8 cellular contexts compared by ENCODE assay signal in genomic region chr6:33126101-33126714, GRCh38. TPM values are rescaled to one million over a fixed set of nuclear protein-coding genes. Genes with fewer than 3 reads are reported as not detected.
DNase-seq lines count a peak whose midpoint lies in the region; ATAC-seq and TF ChIP-seq lines count a peak whose summit lies in the region.

No MANE protein-coding gene starts in this region.

- ATAC-seq in psoas muscle (no peak), HG02588 (IDR thresholded peaks at IDR 0.05; ENCODE audit: unreplicated experiment) (no peak), HG02938 (IDR thresholded peaks at IDR 0.05; ENCODE audit: unreplicated experiment) (no peak)

- DNase-seq in activated T-helper 1 cell treated with Interleukin-2 at 50 U/mL for 16 hours (ENCODE audit: low read depth) (peak; percentile 13), RKO (ENCODE audit: low spot score) (peak; percentile 41), glomerular endothelial cell (ENCODE audit: extremely low read depth, low read depth, low spot score) (peak; percentile 18), psoas muscle (peak; percentile 64 to 76)
- no peak for DNase-seq in activated T-helper 1 cell treated with anti-CD3 and anti-CD28 coated beads, Interleukin-12 subunit alpha, Interleukin-12 subunit beta, Interleukin-2, Interleukin-4 antibody, amounts not matched to agents 30 ng/mL and 10 ng/mL and 1 ng/mL, durations not matched to agents 14 hours and 24 hours and 36 hours (ENCODE audit: low spot score)
- peak; percentile 26 to 33 for DNase-seq in activated T-helper 1 cell treated with anti-CD3 and anti-CD28 coated beads, Interleukin-2, amount 50 U/mL, for 16 hours (ENCODE audit: low read depth in 1 of 2, low spot score in 1 of 2)

- H3K36me3 ChIP-seq in psoas muscle (ENCODE audit: insufficient read depth in 1 of 2, low read depth in 1 of 2), result no peaks in the 10 kb centered on the region

- peaks cover 10% of the 10 kb centered on the region for H3K27me3 Mint-ChIP-seq in activated T-helper 1 cell treated with anti-CD3 and anti-CD28 coated beads, Interleukin-12 subunit alpha, Interleukin-12 subunit beta, Interleukin-2, Interleukin-4 antibody, amounts not matched to agents 30 ng/mL and 10 ng/mL and 1 ng/mL, durations not matched to agents 14 hours and 24 hours and 36 hours (ENCODE audit: insufficient read depth)

- H3K27me3 ChIP-seq in psoas muscle (ENCODE audit: insufficient read depth in 3 of 3, low read length in 2 of 3), result no peaks in the 10 kb centered on the region

- intact Hi-C loops in activated T-helper 1 cell treated with anti-CD3 and anti-CD28 coated beads, Interleukin-12 subunit alpha, Interleukin-12 subunit beta, Interleukin-2, Interleukin-4 antibody, amounts not matched to agents 30 ng/mL and 10 ng/mL and 1 ng/mL, durations not matched to agents 14 hours and 24 hours and 36 hours (cut with micrococcal nuclease), result no loop called here
- intact Hi-C loops in psoas muscle (cut with DNase I), result no loop called here

- no peak overlapping the region for H3K4me3 Mint-ChIP-seq in activated T-helper 1 cell treated with anti-CD3 and anti-CD28 coated beads, Interleukin-12 subunit alpha, Interleukin-12 subunit beta, Interleukin-2, Interleukin-4 antibody, amounts not matched to agents 30 ng/mL and 10 ng/mL and 1 ng/mL, durations not matched to agents 14 hours and 24 hours and 36 hours

- no peak overlapping the region for H3K27ac Mint-ChIP-seq in activated T-helper 1 cell treated with anti-CD3 and anti-CD28 coated beads, Interleukin-12 subunit alpha, Interleukin-12 subunit beta, Interleukin-2, Interleukin-4 antibody, amounts not matched to agents 30 ng/mL and 10 ng/mL and 1 ng/mL, durations not matched to agents 14 hours and 24 hours and 36 hours

- no peak overlapping the region for H3K4me3 ChIP-seq in psoas muscle

- WGBS in psoas muscle, 3 donors, result 32 to 59% (median 45%) methylated on average over 5 of the region's 5 CpGs

- H3K9me3 ChIP-seq in psoas muscle, result no peaks in the 10 kb centered on the region

- H3K36me3 Mint-ChIP-seq in activated T-helper 1 cell treated with anti-CD3 and anti-CD28 coated beads, Interleukin-12 subunit alpha, Interleukin-12 subunit beta, Interleukin-2, Interleukin-4 antibody, amounts not matched to agents 30 ng/mL and 10 ng/mL and 1 ng/mL, durations not matched to agents 14 hours and 24 hours and 36 hours (ENCODE audit: low read depth), result peaks cover 2% of the 10 kb centered on the region

- H3K4me1 Mint-ChIP-seq in activated T-helper 1 cell treated with anti-CD3 and anti-CD28 coated beads, Interleukin-12 subunit alpha, Interleukin-12 subunit beta, Interleukin-2, Interleukin-4 antibody, amounts not matched to agents 30 ng/mL and 10 ng/mL and 1 ng/mL, durations not matched to agents 14 hours and 24 hours and 36 hours (ENCODE audit: low read depth), result peaks cover 37% of the 10 kb centered on the region

- no peak overlapping the region for H3K27ac ChIP-seq in psoas muscle

- peaks cover 8% of the 10 kb centered on the region for H3K9me3 Mint-ChIP-seq in activated T-helper 1 cell treated with anti-CD3 and anti-CD28 coated beads, Interleukin-12 subunit alpha, Interleukin-12 subunit beta, Interleukin-2, Interleukin-4 antibody, amounts not matched to agents 30 ng/mL and 10 ng/mL and 1 ng/mL, durations not matched to agents 14 hours and 24 hours and 36 hours

- no peaks in the 10 kb centered on the region for H3K4me1 ChIP-seq in psoas muscle

- TF ChIP-seq CTCF in psoas muscle (IDR thresholded peaks at IDR 0.05), result peak; percentile 50

RNA-seq across cellular contexts. Expression of gene HLA-DPB1, which starts 50.4 kb away (rescaled TPM):
- total RNA-seq in activated T-helper 1 cell treated with anti-CD3 and anti-CD28 coated beads, Interleukin-12 subunit alpha, Interleukin-12 subunit beta, Interleukin-2, Interleukin-4 antibody, amounts not matched to agents 30 ng/mL and 10 ng/mL and 1 ng/mL, durations not matched to agents 14 hours and 24 hours and 36 hours, result 12.2 and 12.3 TPM in 2 replicates
- total RNA-seq in glomerular endothelial cell, result 2.4 and 8.0 TPM in 2 replicates
- total RNA-seq in psoas muscle, result 10 to 100 TPM; 11.9 to 33.2 (median 18.3) TPM
- polyA plus RNA-seq in psoas muscle, result 10 to 100 TPM; 11.0 to 17.9 (median 11.1) TPM

RNA-seq across cellular contexts. Expression of gene HLA-DPA1, which starts 52.8 kb away (rescaled TPM):
- total RNA-seq in activated T-helper 1 cell treated with anti-CD3 and anti-CD28 coated beads, Interleukin-12 subunit alpha, Interleukin-12 subunit beta, Interleukin-2, Interleukin-4 antibody, amounts not matched to agents 30 ng/mL and 10 ng/mL and 1 ng/mL, durations not matched to agents 14 hours and 24 hours and 36 hours, result 61.0 and 66.7 TPM in 2 replicates
- 7.3 and 12.8 TPM in 2 replicates for total RNA-seq in glomerular endothelial cell
- 10 to 100 TPM; 13.8 to 52.6 (median 20.2) TPM for total RNA-seq in psoas muscle
- polyA plus RNA-seq in psoas muscle, result 10 to 100 TPM; 10.7 to 12.3 (median 10.9) TPM
